15 cellular contexts compared by ENCODE assay signal in genomic region chr6:90231308-90231707, GRCh38.
"Had no signal": no experiment of that assay in that cellular context is flagged by ENCODE, and none has a peak within 500 bp of the region (broad histone marks: within the 10 kb centered on the region; RNA-seq: fewer than 3 reads in every experiment).

No MANE protein-coding gene starts in this region.

- H3K36me3 ChIP-seq: colonic mucosa, gastroesophageal sphincter, left lung, sigmoid colon, stomach, thoracic aorta had no signal

- H3K27ac ChIP-seq: colonic mucosa, left lung, psoas muscle, sigmoid colon, stomach, thoracic aorta had no signal

- H3K27me3 ChIP-seq: colonic mucosa, gastroesophageal sphincter, left lung, sigmoid colon, stomach had no signal

- H3K4me3 ChIP-seq: colonic mucosa, gastroesophageal sphincter, left lung, psoas muscle, sigmoid colon, stomach, thoracic aorta had no signal

- ATAC-seq: gastroesophageal sphincter, left lung had no signal

- FAIRE-seq: bronchial epithelial cell had no signal

- H3K9me3 ChIP-seq: colonic mucosa, gastroesophageal sphincter, left lung, psoas muscle, sigmoid colon, stomach, thoracic aorta had no signal

- H3K4me1 ChIP-seq: colonic mucosa, left lung had no signal

- DNase-seq: aorta; colonic mucosa; effector CD4-positive, alpha-beta T cell; islet precursor cell; left lung; mesenchymal stem cell; psoas muscle; SIG-M5; sigmoid colon; stimulated activated CD4-positive, alpha-beta T cell treated with anti-CD3 and anti-CD28 coated beads, Interleukin-4, amount 100 ng/mL, for 1 hour; stimulated activated CD8-positive, alpha-beta memory T cell treated with anti-CD3 and anti-CD28 coated beads, Interleukin-4, amount 100 ng/mL, for 48 hours; stomach had no signal
